ENCODE assay signal across 8 cellular contexts in the genomic region with DNA sequence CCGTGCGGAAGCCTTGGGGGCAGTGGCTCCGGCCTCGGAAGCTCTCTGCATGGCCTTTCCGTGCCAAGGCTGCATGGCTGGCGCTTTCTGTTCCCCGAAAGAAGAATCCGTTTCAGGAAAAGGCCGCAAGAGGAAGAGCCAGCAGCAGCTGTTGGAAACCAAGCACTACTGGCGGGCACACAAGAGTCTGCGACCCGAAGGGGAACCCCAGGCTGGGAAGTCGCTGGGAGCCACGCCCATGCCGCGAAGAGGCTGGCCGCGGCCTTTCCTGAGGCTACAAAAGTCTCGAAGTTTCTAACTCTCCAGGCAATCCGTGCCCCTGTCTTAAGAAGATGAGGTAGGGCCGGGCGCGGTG. TPM values are rescaled to one million over a fixed set of nuclear protein-coding genes. Genes with fewer than 3 reads are reported as not detected.
DNase-seq lines count a peak whose midpoint lies in the region; ATAC-seq, FAIRE-seq and TF ChIP-seq lines count a peak whose summit lies in the region.

TSS of gene CGAS (minus strand) at position 191 of the 355 bp plus-strand sequence. CDS start at position 75, 116 bp downstream.

- peaks cover 2% of the 10 kb centered on the region for H3K36me3 Mint-ChIP-seq in activated naive CD8-positive, alpha-beta T cell

- H3K27ac ChIP-seq in A549 (peak within 1 kb of the TSS; percentile 86 to 97), prostate gland (peak within 1 kb of the TSS; percentile 75 to 79), uterus (peak within 1 kb of the TSS; percentile 70 to 82)

- peaks cover 24% of the 10 kb centered on the region for H3K4me1 Mint-ChIP-seq in activated naive CD8-positive, alpha-beta T cell (ENCODE audit: low read depth)

- H3K4me1 ChIP-seq in A549 (no peaks in the 10 kb centered on the region), prostate gland (replicated peaks) (no peaks in the 10 kb centered on the region), uterus (no peaks in the 10 kb centered on the region)

- ATAC-seq in A549 (peak; percentile 89), GM18858 (IDR thresholded peaks at IDR 0.05; ENCODE audit: unreplicated experiment) (peak; percentile 64), HG03097 (IDR thresholded peaks at IDR 0.05; ENCODE audit: low FRiP score, unreplicated experiment) (peak; percentile 67)

- no peak for TF ChIP-seq EP300 in A549 (IDR thresholded peaks at IDR 0.05)

- H3K27me3 ChIP-seq in prostate gland (replicated peaks; ENCODE audit: insufficient read depth): no peaks in the 10 kb centered on the region
- no peaks in the 10 kb centered on the region for H3K27me3 ChIP-seq in uterus

- no peaks in the 10 kb centered on the region for H3K36me3 ChIP-seq in prostate gland
- H3K36me3 ChIP-seq in uterus: no peaks in the 10 kb centered on the region

- DNase-seq in A549 (ENCODE audit: low read depth in 1 of 2, low spot score in 1 of 2) (peak; percentile 35 to 80), SIG-M5 treated with dmso at 0.1 percent for 504 hours (lab: John Stamatoyannopoulos, UW; ENCODE audit: unreplicated experiment) (peak; percentile 84), cardiac septum (ENCODE audit: low spot score) (peak; percentile 95), prostate gland (ENCODE audit: low spot score) (peak; percentile 33), uterus (peak; percentile 57 to 62)

- peak within 1 kb of the TSS; percentile 94 for H3K4me3 Mint-ChIP-seq in activated naive CD8-positive, alpha-beta T cell

- intact Hi-C loops in cardiac septum (cut with DNase I) (no loop called here), prostate gland (cut with DNase I) (no loop called here), uterus (cut with DNase I; ENCODE audit: low total_unique reads) (no loop called here)

- FAIRE-seq in A549 (lab: Jason Lieb, UNC): no peak

- TF ChIP-seq CTCF in A549 (IDR thresholded peaks at IDR 0.05): no peak
- TF ChIP-seq CTCF in prostate gland (IDR thresholded peaks at IDR 0.05): no peak
- TF ChIP-seq CTCF in uterus (IDR thresholded peaks at IDR 0.05): no peak

- H3K27me3 Mint-ChIP-seq in activated naive CD8-positive, alpha-beta T cell: no peaks in the 10 kb centered on the region

- WGBS in A549 (ENCODE audit: missing lambda C conversion rate): 6% methylated on average over 13 of the region's 23 CpGs
- 10% methylated on average over 23 of the region's 23 CpGs for WGBS in prostate gland

- no peaks in the 10 kb centered on the region for H3K9me3 Mint-ChIP-seq in activated naive CD8-positive, alpha-beta T cell (ENCODE audit: low read depth)

- POLR2A ChIA-PET in A549 (lab: Yijun Ruan, JAX): interaction anchor here (1.1 to 2.4 kb wide), 4 partner anchors 9 to 201 kb away, joined by 3 to 11 read pairs (median 9); partner anchors contain the start of genes EEF1A1, MTO1 and SLC17A5

- TF ChIP-seq POLR2A in A549 (IDR thresholded peaks at IDR 0.05; ENCODE audit: low read length): peak; percentile 61
- TF ChIP-seq POLR2A in prostate gland (IDR thresholded peaks at IDR 0.05): peak; percentile 59
- TF ChIP-seq POLR2A in uterus (IDR thresholded peaks at IDR 0.05): peak in 1 of 2 donors; percentile 47

- H3K27ac Mint-ChIP-seq in activated naive CD8-positive, alpha-beta T cell: peak within 1 kb of the TSS; percentile 87

- no peak for TF ChIP-seq RAD21 in A549 (conservative IDR thresholded peaks at IDR 0.05 in 1 of 2, IDR thresholded peaks at IDR 0.05 in 1 of 2)

- H3K9me3 ChIP-seq in A549 (no peaks in the 10 kb centered on the region), prostate gland (no peaks in the 10 kb centered on the region), uterus (no peaks in the 10 kb centered on the region)

- H3K4me2 ChIP-seq in A549: peak within 1 kb of the TSS; percentile 75

- CTCF ChIA-PET in A549 (lab: Yijun Ruan, JAX): interaction anchor here (0.6 to 2.0 kb wide), 4 partner anchors 10 to 201 kb away, joined by 3 to 10 read pairs (median 4); partner anchors contain the start of gene MTO1

- H3K4me3 ChIP-seq in A549: peak within 1 kb of the TSS; percentile 60
- H3K4me3 ChIP-seq in prostate gland: peak within 1 kb of the TSS; percentile 56 to 59
- peak within 1 kb of the TSS; percentile 40 to 65 for H3K4me3 ChIP-seq in uterus

TF ChIP-seq in A549, 52 proteins besides CTCF, POLR2A, EP300 and RAD21:
- TF ChIP-seq SREBF2 (IDR thresholded peaks at IDR 0.05) (no peak), HES2 (IDR thresholded peaks at IDR 0.05) (no peak)
- TF ChIP-seq, protein P1, sequence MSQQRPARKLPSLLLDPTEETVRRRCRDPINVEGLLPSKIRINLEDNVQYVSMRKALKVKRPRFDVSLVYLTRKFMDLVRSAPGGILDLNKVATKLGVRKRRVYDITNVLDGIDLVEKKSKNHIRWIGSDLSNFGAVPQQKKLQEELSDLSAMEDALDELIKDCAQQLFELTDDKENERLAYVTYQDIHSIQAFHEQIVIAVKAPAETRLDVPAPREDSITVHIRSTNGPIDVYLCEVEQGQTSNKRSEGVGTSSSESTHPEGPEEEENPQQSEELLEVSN (IDR thresholded peaks at IDR 0.05; ENCODE audit: borderline replicate concordance, low read depth): peak; percentile 15; the same call in 1 of the 2 replicates
- TF ChIP-seq, protein P2, sequence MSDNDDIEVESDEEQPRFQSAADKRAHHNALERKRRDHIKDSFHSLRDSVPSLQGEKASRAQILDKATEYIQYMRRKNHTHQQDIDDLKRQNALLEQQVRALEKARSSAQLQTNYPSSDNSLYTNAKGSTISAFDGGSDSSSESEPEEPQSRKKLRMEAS (IDR thresholded peaks at IDR 0.05): peak; percentile 56; the same call in 1 of the 2 replicates
TF ChIP-seq in A549: peak in this region for 2.

RNA-seq across cellular contexts. Expression of gene CGAS, which starts in this region (rescaled TPM):
- polyA plus RNA-seq in A549 (2011; rRNA removed) (4.6 and 7.2 TPM in 2 replicates), A549 (2017; fragmentation: RNase III; extraction: RNeasy Plus Mini Kit Qiagen cat#74134 plus additional on column Dnase treatment) (4.7 to 4.9 TPM (median 4.9 TPM) in 3 replicates)
- polyA plus RNA-seq in A549 (2012; cell fraction: cytosol; rRNA removed): 2.6 and 3.1 TPM in 2 replicates
- 3.9 and 4.5 TPM in 2 replicates for polyA plus RNA-seq in A549 (2012; cell fraction: nucleus; rRNA removed)
- 1.9 and 2.6 TPM in 2 replicates for polyA minus RNA-seq in A549 (2011; rRNA and poly(A)+ RNA removed)
- total RNA-seq in cardiac septum (2.0 TPM), prostate gland (1 to 10 TPM; 3.1 to 3.4 TPM), uterus (10 to 100 TPM in 1 of 4 donors, 1 to 10 TPM in 3; 1.0 to 10.9 (median 5.1) TPM)

Comparison
In these comparisons a context has a peak if more than half of its experiments do, and no peak if none do; other contexts are left out.
1. Peak in every context shown above with its lines: DNase-seq, ATAC-seq, H3K4me3 ChIP-seq and H3K27ac ChIP-seq.
2. DNase-seq: peak in every context shown above with its lines; median percentile 95 in cardiac septum; 84 in SIG-M5 treated with dmso at 0.1 percent for 504 hours; 60 in uterus; 58 in A549; 33 in prostate gland.